Comparison of ENCODE assay signal across 27 cellular contexts in the genomic region with DNA sequence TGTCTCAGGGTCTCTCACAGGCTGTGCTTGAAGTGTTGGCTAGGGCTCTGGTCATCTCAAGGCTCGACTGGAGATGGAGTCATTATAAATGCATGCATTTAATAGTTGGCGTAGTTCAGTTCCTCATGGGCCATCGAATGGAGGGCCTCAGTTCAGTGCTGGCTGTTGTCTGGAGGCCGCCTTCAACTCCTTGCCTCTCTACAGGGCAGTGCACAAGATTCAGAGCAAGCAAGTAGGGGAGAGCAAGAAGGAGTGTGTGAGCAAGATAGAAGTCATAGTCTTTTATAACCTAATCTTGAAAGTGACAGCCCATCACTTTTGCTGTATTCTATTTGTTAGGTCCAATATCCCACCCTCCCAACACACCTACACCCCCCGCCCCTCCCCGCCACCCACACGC.
"Had no signal": no experiment of that assay in that cellular context is flagged by ENCODE, and none has a peak within 500 bp of the region (broad histone marks: within the 10 kb centered on the region; RNA-seq: fewer than 3 reads in every experiment).

No MANE protein-coding gene starts in this region.

- DNase-seq: stimulated activated CD4-positive, alpha-beta T cell treated with anti-CD3 and anti-CD28 coated beads, Interleukin-2, amount 100 ng/mL, for 48 hours; stimulated activated CD4-positive, alpha-beta T cell treated with anti-CD3 and anti-CD28 coated beads, Interleukin-4, amount 100 ng/mL, for 1 hour; stimulated activated CD4-positive, alpha-beta T cell treated with anti-CD3 and anti-CD28 coated beads, Interleukin-4, amount 100 ng/mL, for 24 hours; stimulated activated CD4-positive, alpha-beta T cell treated with anti-CD3 and anti-CD28 coated beads, Interleukin-4, amount 100 ng/mL, for 4 hours; stimulated activated CD8-positive, alpha-beta memory T cell treated with anti-CD3 and anti-CD28 coated beads, Interleukin-4, amount 100 ng/mL, for 48 hours; stimulated activated naive CD4-positive, alpha-beta T cell; stimulated activated naive CD4-positive, alpha-beta T cell treated with Interleukin-2 at 50 U/mL for 16 hours; stimulated activated naive CD8-positive, alpha-beta T cell treated with anti-CD3 and anti-CD28 coated beads, Interleukin-15, amount 100 ng/mL, for 72 hours; stimulated activated naive CD8-positive, alpha-beta T cell treated with anti-CD3 and anti-CD28 coated beads, Interleukin-15, Interleukin-2, amounts not matched to agents 100 U/mL and 50 U/mL, for 24 hours; stomach; substantia nigra; testis; thyroid gland; tibial artery; transverse colon; trophoblast cell; upper lobe of left lung; upper lobe of right lung; uterus had no signal

- H3K27me3 Mint-ChIP-seq: stimulated activated memory B cell treated with anti-CD40 and anti-IgM and Interleukin-4, amounts not matched to agents 10 μg/mL and 1 μg/mL and 100 μg/mL, for 72 hours; stimulated activated naive CD8-positive, alpha-beta T cell treated with anti-CD3 and anti-CD28 coated beads, Interleukin-15, amount 100 ng/mL, for 72 hours; stimulated activated naive CD8-positive, alpha-beta T cell treated with anti-CD3 and anti-CD28 coated beads, Interleukin-15, Interleukin-2, amounts not matched to agents 100 ng/mL and 50 ng/mL, for 24 hours; type B pancreatic cell had no signal

- H3K9me3 Mint-ChIP-seq: stimulated activated effector memory CD8-positive, alpha-beta T cell treated with anti-CD3 and anti-CD28 coated beads, Interleukin-12 subunit alpha, Interleukin-12 subunit beta, amount 100 ng/mL, for 72 hours; stimulated activated naive CD8-positive, alpha-beta T cell treated with anti-CD3 and anti-CD28 coated beads, Interleukin-15, Interleukin-2, amounts not matched to agents 100 ng/mL and 50 ng/mL, for 24 hours; type B pancreatic cell had no signal

- H3K4me3 ChIP-seq: stomach, suprapubic skin, testis, thoracic aorta, thyroid gland, tibial artery, tibial nerve, transverse colon, upper lobe of left lung, upper lobe of right lung, uterus, vagina had no signal

- ATAC-seq: stimulated activated effector memory CD8-positive, alpha-beta T cell treated with anti-CD3 and anti-CD28 coated beads, Interleukin-12 subunit alpha, Interleukin-12 subunit beta, amount 100 ng/mL, for 72 hours; stimulated activated memory B cell treated with anti-CD40 and anti-IgM and Interleukin-4, amounts not matched to agents 10 μg/mL and 1 μg/mL and 100 μg/mL, for 72 hours; stimulated activated naive CD8-positive, alpha-beta T cell treated with anti-CD3 and anti-CD28 coated beads, Interleukin-15, amount 100 ng/mL, for 72 hours; stimulated activated naive CD8-positive, alpha-beta T cell treated with anti-CD3 and anti-CD28 coated beads, Interleukin-15, Interleukin-2, amounts not matched to agents 100 U/mL and 50 U/mL, for 24 hours; upper lobe of right lung had no signal

- H3K4me1 ChIP-seq: stomach, suprapubic skin, testis, thyroid gland, transverse colon, upper lobe of right lung, uterus, vagina had no signal

- H3K27ac Mint-ChIP-seq: stimulated activated effector memory CD8-positive, alpha-beta T cell treated with anti-CD3 and anti-CD28 coated beads, Interleukin-12 subunit alpha, Interleukin-12 subunit beta, amount 100 ng/mL, for 72 hours; stimulated activated memory B cell treated with anti-CD40 and anti-IgM and Interleukin-4, amounts not matched to agents 10 μg/mL and 1 μg/mL and 100 μg/mL, for 72 hours; stimulated activated naive CD8-positive, alpha-beta T cell treated with anti-CD3 and anti-CD28 coated beads, Interleukin-15, amount 100 ng/mL, for 72 hours; stimulated activated naive CD8-positive, alpha-beta T cell treated with anti-CD3 and anti-CD28 coated beads, Interleukin-15, Interleukin-2, amounts not matched to agents 100 ng/mL and 50 ng/mL, for 24 hours; type B pancreatic cell had no signal

- H3K27me3 ChIP-seq: stomach, suprapubic skin, testis, thyroid gland, tibial artery, tibial nerve, transverse colon, upper lobe of left lung, upper lobe of right lung, uterus, vagina had no signal

- H3K9me3 ChIP-seq: stomach, suprapubic skin, testis, thoracic aorta, thyroid gland, tibial artery, tibial nerve, transverse colon, upper lobe of left lung, upper lobe of right lung, uterus, vagina had no signal

- H3K4me3 Mint-ChIP-seq: stimulated activated effector memory CD8-positive, alpha-beta T cell treated with anti-CD3 and anti-CD28 coated beads, Interleukin-12 subunit alpha, Interleukin-12 subunit beta, amount 100 ng/mL, for 72 hours; stimulated activated memory B cell treated with anti-CD40 and anti-IgM and Interleukin-4, amounts not matched to agents 10 μg/mL and 1 μg/mL and 100 μg/mL, for 72 hours; stimulated activated naive CD8-positive, alpha-beta T cell treated with anti-CD3 and anti-CD28 coated beads, Interleukin-15, amount 100 ng/mL, for 72 hours; stimulated activated naive CD8-positive, alpha-beta T cell treated with anti-CD3 and anti-CD28 coated beads, Interleukin-15, Interleukin-2, amounts not matched to agents 100 ng/mL and 50 ng/mL, for 24 hours; type B pancreatic cell had no signal

- H3K36me3 ChIP-seq: uterus had no signal

- H3K27ac ChIP-seq: stomach, suprapubic skin, testis, thoracic aorta, thyroid gland, tibial artery, tibial nerve, transverse colon, upper lobe of left lung, upper lobe of right lung, uterus, vagina had no signal

- H3K4me1 Mint-ChIP-seq: stimulated activated memory B cell treated with anti-CD40 and anti-IgM and Interleukin-4, amounts not matched to agents 10 μg/mL and 1 μg/mL and 100 μg/mL, for 72 hours had no signal
